ENCODE assay signal across 8 cellular contexts in genomic region chr12:3135522-3136461, GRCh38. TPM values are rescaled to one million over a fixed set of nuclear protein-coding genes. Genes with fewer than 3 reads are reported as not detected.
DNase-seq lines count a peak whose midpoint lies in the region; ATAC-seq and TF ChIP-seq lines count a peak whose summit lies in the region.

No MANE protein-coding gene starts in this region.

- TF ChIP-seq CTCF in upper lobe of right lung (IDR thresholded peaks at IDR 0.05), result peak; percentile 79

- H3K4me1 ChIP-seq in HAP-1 (no peaks in the 10 kb centered on the region), upper lobe of right lung (peaks cover 46% of the 10 kb centered on the region)

- no peaks in the 10 kb centered on the region for H3K9me3 ChIP-seq in HAP-1
- no peaks in the 10 kb centered on the region for H3K9me3 ChIP-seq in upper lobe of right lung

- ATAC-seq in esophagus mucosa, result peak; percentile 56
- peak; percentile 72 for ATAC-seq in upper lobe of right lung
- no peak for ATAC-seq in GM21381 (IDR thresholded peaks at IDR 0.05; ENCODE audit: unreplicated experiment)

- H3K36me3 ChIP-seq in HAP-1 (replicated peaks) (no peaks in the 10 kb centered on the region), upper lobe of right lung (no peaks in the 10 kb centered on the region)

- H3K4me3 ChIP-seq in HAP-1 (no peak overlapping the region), upper lobe of right lung (no peak overlapping the region)

- H3K27ac ChIP-seq in upper lobe of right lung, result no peak overlapping the region

- H3K27me3 ChIP-seq in HAP-1 (ENCODE audit: low read depth), result no peaks in the 10 kb centered on the region
- no peaks in the 10 kb centered on the region for H3K27me3 ChIP-seq in upper lobe of right lung

- intact Hi-C loops in upper lobe of right lung (cut with DNase I), result loop anchor here (5.0 kb wide), 2 partner anchors 67 to 137 kb away; no protein-coding TSS in a partner anchor

- peak; percentile 65 for DNase-seq in CD1c-positive myeloid dendritic cell (ENCODE audit: extremely low spot score)
- DNase-seq in HAP-1 (ENCODE audit: low spot score in 2 of 2), result peak; percentile 60 to 61
- DNase-seq in NCI-H524 treated with DMSO at 0.1 percent for 48 hours (lab: John Stamatoyannopoulos, UW), result peak; percentile 17
- DNase-seq in activated CD8-positive, alpha-beta memory T cell treated with anti-CD3 and anti-CD28 coated beads for 24 hours, result peak; percentile 76
- DNase-seq in myocyte (ENCODE audit: low read depth), result peak; percentile 88
- no peak for DNase-seq in upper lobe of right lung

- in situ Hi-C loops in HAP-1 (cut with MboI; ENCODE audit: low sequenced_read_pairs), result loop anchor here (25.0 kb wide), 1 partner anchor 652 kb away; no protein-coding TSS in a partner anchor

RNA-seq across cellular contexts. Expression of gene TSPAN9, which starts 58.6 kb away (rescaled TPM):
- total RNA-seq in esophagus mucosa (15.9 TPM), myocyte (238 and 379 TPM in 2 replicates), upper lobe of right lung (81.2 TPM)
- polyA plus RNA-seq in myocyte (2012), result 204 TPM
